ENCODE assay signal across 8 cellular contexts in the genomic region with DNA sequence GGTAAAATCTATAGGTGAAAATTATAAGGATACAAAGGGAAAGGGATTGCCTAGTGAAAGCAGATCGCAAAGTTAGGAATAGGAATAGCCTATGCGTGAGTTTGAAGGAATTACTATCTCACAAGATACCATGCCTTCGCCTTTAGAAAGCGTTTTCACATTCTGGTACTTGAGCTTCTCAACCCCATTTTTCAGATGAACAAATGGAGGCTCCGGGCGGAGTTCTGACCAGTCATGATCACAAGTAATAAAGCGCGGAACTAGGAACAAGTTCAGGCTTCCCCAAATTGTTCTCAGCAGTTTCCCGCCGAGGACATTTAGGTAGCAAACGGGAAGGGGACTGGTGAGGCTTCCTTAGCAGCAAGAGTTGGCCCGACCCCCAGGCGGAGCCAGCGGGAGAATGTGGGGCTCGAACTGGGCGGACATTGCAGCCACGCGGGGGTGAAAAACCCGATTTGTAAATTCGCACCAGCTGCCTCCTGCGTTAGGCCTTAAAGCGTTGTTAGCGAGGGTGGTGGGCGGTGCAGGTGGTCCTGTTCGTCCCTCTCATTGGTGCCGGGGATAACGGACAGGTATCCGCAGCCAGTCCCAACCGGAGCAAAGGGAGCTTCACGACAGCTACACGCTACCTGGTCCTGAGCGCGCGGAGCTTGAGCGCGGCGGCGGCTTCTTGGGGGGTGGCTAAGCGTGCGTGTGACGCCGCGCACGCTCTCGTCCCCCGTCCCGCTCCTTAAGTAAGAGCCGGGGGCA. TPM values are rescaled to one million over a fixed set of nuclear protein-coding genes. Genes with fewer than 3 reads are reported as not detected.
A peak's percentile ranks its signal among the peaks of the same experiment; 100 is the strongest.
DNase-seq lines count a peak whose midpoint lies in the region; ATAC-seq lines count a peak whose summit lies in the region.

No MANE protein-coding gene starts in this region.

- H3K4me3 ChIP-seq in effector memory CD4-positive, alpha-beta T cell (ENCODE audit: insufficient read depth, low read depth, low read length, poor library complexity, severe bottlenecking) = peak overlapping the region; percentile 25

- POLR2A ChIA-PET in activated CD8-positive, alpha-beta T cell treated with anti-CD3 and anti-CD28 coated beads, Interleukin-2, amount 10 ng/mL, durations not matched to agents 7 days and 5 days (lab: Charles Lee) = interaction anchor here (0.8 to 1.5 kb wide), 4 partner anchors 26 to 124 kb away, joined by 3 to 12 read pairs (median 3); a partner anchor contains a TSS

- CTCF ChIA-PET in activated CD8-positive, alpha-beta T cell treated with anti-CD3 and anti-CD28 coated beads, Interleukin-2, amount 10 ng/mL, durations not matched to agents 7 days and 5 days (lab: Charles Lee) = interaction anchor here (0.9 to 4.5 kb wide), 7 partner anchors 11 to 106 kb away, joined by 3 to 22 read pairs (median 5); a partner anchor contains a TSS

- H3K27me3 ChIP-seq in effector memory CD4-positive, alpha-beta T cell (replicated peaks; ENCODE audit: control insufficient read depth, insufficient read depth, low read length, poor library complexity, severe bottlenecking) = no peaks in the 10 kb centered on the region

- H3K36me3 ChIP-seq in effector memory CD4-positive, alpha-beta T cell (ENCODE audit: control insufficient read depth, insufficient read depth, low read length) = no peaks in the 10 kb centered on the region

- no peak overlapping the region for H3K27ac ChIP-seq in effector memory CD4-positive, alpha-beta T cell (ENCODE audit: insufficient read depth, low read length, poor library complexity, severe bottlenecking)

- H3K4me1 ChIP-seq in effector memory CD4-positive, alpha-beta T cell (ENCODE audit: control insufficient read depth, insufficient read depth, low read length, poor library complexity, severe bottlenecking) = no peaks in the 10 kb centered on the region

- peaks cover 25% of the 10 kb centered on the region for H3K4me1 Mint-ChIP-seq in activated CD8-positive, alpha-beta T cell treated with anti-CD3 and anti-CD28 coated beads, Interleukin-2, amount 10 ng/mL, durations not matched to agents 7 days and 5 days (ENCODE audit: low read depth)
- peaks cover 8% of the 10 kb centered on the region for H3K4me1 Mint-ChIP-seq in memory B cell

- H3K36me3 Mint-ChIP-seq in activated CD8-positive, alpha-beta T cell treated with anti-CD3 and anti-CD28 coated beads, Interleukin-2, amount 10 ng/mL, durations not matched to agents 7 days and 5 days (ENCODE audit: low read depth) = peaks cover 4% of the 10 kb centered on the region
- H3K36me3 Mint-ChIP-seq in memory B cell = peaks cover 2% of the 10 kb centered on the region

- H3K9me3 Mint-ChIP-seq in activated CD8-positive, alpha-beta T cell treated with anti-CD3 and anti-CD28 coated beads, Interleukin-2, amount 10 ng/mL, durations not matched to agents 7 days and 5 days (ENCODE audit: insufficient read depth) = no peaks in the 10 kb centered on the region
- H3K9me3 Mint-ChIP-seq in memory B cell = no peaks in the 10 kb centered on the region

- ATAC-seq in HG03095 (IDR thresholded peaks at IDR 0.05; ENCODE audit: unreplicated experiment) (peak; percentile 56), memory B cell (ENCODE audit: low read depth) (peak; percentile 98)
- ATAC-seq in activated CD8-positive, alpha-beta T cell treated with anti-CD3 and anti-CD28 coated beads, Interleukin-2, amount 10 ng/mL, durations not matched to agents 7 days and 5 days = peak; percentile 100

- H3K27ac Mint-ChIP-seq in activated CD8-positive, alpha-beta T cell treated with anti-CD3 and anti-CD28 coated beads, Interleukin-2, amount 10 ng/mL, durations not matched to agents 7 days and 5 days = peak overlapping the region; percentile 68
- H3K27ac Mint-ChIP-seq in memory B cell = no peak overlapping the region

- peak overlapping the region; percentile 69 for H3K4me3 Mint-ChIP-seq in activated CD8-positive, alpha-beta T cell treated with anti-CD3 and anti-CD28 coated beads, Interleukin-2, amount 10 ng/mL, durations not matched to agents 7 days and 5 days
- H3K4me3 Mint-ChIP-seq in memory B cell = peak overlapping the region; percentile 84

- DNase-seq in ELF-1 (ENCODE audit: low read depth, low spot score) (peak; percentile 95), memory B cell (ENCODE audit: low spot score in 2 of 2) (peak; percentile 58 to 67), NCI-H2196 (lab: John Stamatoyannopoulos, UW; ENCODE audit: unreplicated experiment) (no peak), amniotic stem cell (lab: John Stamatoyannopoulos, UW) (no peak)
- DNase-seq in activated CD8-positive, alpha-beta T cell treated with anti-CD3 and anti-CD28 coated beads, Interleukin-2, amount 10 ng/mL, durations not matched to agents 7 days and 5 days = peak; percentile 88
- peak; percentile 18 to 52 (median 37) for DNase-seq in effector memory CD4-positive, alpha-beta T cell
- DNase-seq in stimulated activated CD4-positive, alpha-beta T cell treated with anti-CD3 and anti-CD28 coated beads, TNF-alpha, amount 100 ng/mL, for 24 hours (ENCODE audit: low read depth in 3 of 3) = peak; percentile 69 to 82 (median 77)

- peaks cover 3% of the 10 kb centered on the region for H3K27me3 Mint-ChIP-seq in activated CD8-positive, alpha-beta T cell treated with anti-CD3 and anti-CD28 coated beads, Interleukin-2, amount 10 ng/mL, durations not matched to agents 7 days and 5 days (ENCODE audit: low read depth)
- no peaks in the 10 kb centered on the region for H3K27me3 Mint-ChIP-seq in memory B cell

- no peaks in the 10 kb centered on the region for H3K9me3 ChIP-seq in effector memory CD4-positive, alpha-beta T cell (ENCODE audit: control insufficient read depth, low read length)

RNA-seq across cellular contexts. Expression of a gene that starts 15.4 kb away (rescaled TPM):
- total RNA-seq in activated CD8-positive, alpha-beta T cell treated with anti-CD3 and anti-CD28 coated beads, Interleukin-2, amount 10 ng/mL, durations not matched to agents 7 days and 5 days = 1 to 10 TPM; 1.9 to 2.2 TPM

RNA-seq across cellular contexts. Expression of a gene that starts 25.4 kb away (rescaled TPM):
- total RNA-seq in activated CD8-positive, alpha-beta T cell treated with anti-CD3 and anti-CD28 coated beads, Interleukin-2, amount 10 ng/mL, durations not matched to agents 7 days and 5 days = 10 to 100 TPM; 18.5 to 20.0 TPM

RNA-seq across cellular contexts. Expression of a gene that starts 34.7 kb away (rescaled TPM):
- 1 to 10 TPM; 3.7 to 4.3 TPM for total RNA-seq in activated CD8-positive, alpha-beta T cell treated with anti-CD3 and anti-CD28 coated beads, Interleukin-2, amount 10 ng/mL, durations not matched to agents 7 days and 5 days

RNA-seq across cellular contexts. Expression of a gene that starts 34.9 kb away (rescaled TPM):
- total RNA-seq in activated CD8-positive, alpha-beta T cell treated with anti-CD3 and anti-CD28 coated beads, Interleukin-2, amount 10 ng/mL, durations not matched to agents 7 days and 5 days = 10 to 100 TPM; 53.0 to 55.9 TPM

RNA-seq across cellular contexts. Expression of a gene that starts 44.8 kb away (rescaled TPM):
- 1 to 10 TPM; 2.2 to 3.4 TPM for total RNA-seq in activated CD8-positive, alpha-beta T cell treated with anti-CD3 and anti-CD28 coated beads, Interleukin-2, amount 10 ng/mL, durations not matched to agents 7 days and 5 days

Comparison
In these comparisons a context has a peak if more than half of its experiments do, and no peak if none do; other contexts are left out.
1. DNase-seq: peak in ELF-1 (single experiment), activated CD8-positive, alpha-beta T cell treated with anti-CD3 and anti-CD28 coated beads, Interleukin-2, amount 10 ng/mL, durations not matched to agents 7 days and 5 days (single experiment), effector memory CD4-positive, alpha-beta T cell (3 of 3), memory B cell (2 of 2) and stimulated activated CD4-positive, alpha-beta T cell treated with anti-CD3 and anti-CD28 coated beads, TNF-alpha, amount 100 ng/mL, for 24 hours (3 of 3); none in NCI-H2196 (single experiment) and amniotic stem cell (single experiment).
2. Peak in every context shown above with its lines, with median percentiles within 50 percentile points of each other: ATAC-seq.